Comparison of ENCODE assay signal across 16 cellular contexts in the genomic region with DNA sequence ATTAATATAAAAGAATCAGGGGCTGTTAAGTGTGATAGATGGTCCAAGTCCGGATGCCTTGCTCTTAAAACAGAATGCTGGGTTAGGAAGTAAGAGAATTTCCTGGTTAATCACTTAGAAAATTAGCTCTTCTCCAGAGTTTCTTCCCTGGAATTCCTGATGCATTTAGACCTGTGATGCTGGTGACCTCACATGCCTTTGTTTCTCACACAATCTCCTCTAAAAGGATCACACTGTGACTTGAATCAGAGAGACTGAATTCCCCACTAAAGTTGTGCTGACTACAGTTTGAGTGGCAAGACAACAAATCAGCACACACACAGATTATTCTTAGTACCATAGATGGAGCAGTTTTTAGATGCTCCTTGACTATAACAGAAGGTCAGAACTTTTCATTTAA. TPM values are rescaled to one million over a fixed set of nuclear protein-coding genes. Genes with fewer than 3 reads are reported as not detected.
DNase-seq lines count a peak whose midpoint lies in the region; ATAC-seq and TF ChIP-seq lines count a peak whose summit lies in the region.
"Had no signal": no experiment of that assay in that cellular context is flagged by ENCODE, and none has a peak within 500 bp of the region (broad histone marks: within the 10 kb centered on the region; RNA-seq: fewer than 3 reads in every experiment).

No MANE protein-coding gene starts in this region.

- peak overlapping the region; percentile 30 for H3K9ac ChIP-seq in endodermal cell (ENCODE audit: extremely low read depth, low read length, poor library complexity, severe bottlenecking)
- H3K9ac ChIP-seq in neural progenitor cell, result no peak overlapping the region

- peak overlapping the region; percentile 65 for H3K4me2 ChIP-seq in neural progenitor cell

- H3K27me3 ChIP-seq in endodermal cell (ENCODE audit: control insufficient read depth, insufficient read depth, low read length, poor library complexity, severe bottlenecking), result no peaks in the 10 kb centered on the region
- peaks cover 4% of the 10 kb centered on the region for H3K27me3 ChIP-seq in neural progenitor cell
- no peaks in the 10 kb centered on the region for H3K27me3 ChIP-seq in tibial nerve

- H4K20me1 ChIP-seq in neural progenitor cell (ENCODE audit: low read depth), result no peaks in the 10 kb centered on the region

- H3K4me1 ChIP-seq in endodermal cell (ENCODE audit: control insufficient read depth, insufficient read depth, low read length) (no peaks in the 10 kb centered on the region), neural progenitor cell (peaks cover 22% of the 10 kb centered on the region), tibial nerve (peaks cover 0 to 12% (median 0%) of the 10 kb centered on the region in 4 donors)

- no peak for TF ChIP-seq POLR2A in tibial nerve (IDR thresholded peaks at IDR 0.05)

- peak overlapping the region; percentile 23 for H2AFZ ChIP-seq in neural progenitor cell (replicated peaks)

- H3K4me3 ChIP-seq in endodermal cell (ENCODE audit: low read length) (no peak overlapping the region), neural progenitor cell (no peak overlapping the region), tibial nerve (no peak overlapping the region)

- no peak overlapping the region for H3K27ac ChIP-seq in endodermal cell (ENCODE audit: low read depth, low read length)
- peak overlapping the region; percentile 42 for H3K27ac ChIP-seq in neural progenitor cell
- no peak overlapping the region for H3K27ac ChIP-seq in tibial nerve
- H3K27ac ChIP-seq: 22Rv1 had no signal

- H3K4me1 Mint-ChIP-seq in endodermal cell (peaks cover 10% of the 10 kb centered on the region), neural progenitor cell (peaks cover 21% of the 10 kb centered on the region)

- H3F3A ChIP-seq in neural progenitor cell (ENCODE audit: low read depth), result peaks cover 13% of the 10 kb centered on the region

- H3K36me3 Mint-ChIP-seq in endodermal cell (ENCODE audit: low read depth) (no peaks in the 10 kb centered on the region), neural progenitor cell (no peaks in the 10 kb centered on the region)
- H3K36me3 Mint-ChIP-seq: CD14-positive monocyte, IgD-negative memory B cell had no signal

- TF ChIP-seq CTCF in endodermal cell (conservative IDR thresholded peaks at IDR 0.05) (no peak), neural progenitor cell (IDR thresholded peaks at IDR 0.05) (no peak), tibial nerve (IDR thresholded peaks at IDR 0.05) (no peak)

- H3K9me3 ChIP-seq in endodermal cell (ENCODE audit: control insufficient read depth, low read length) (no peaks in the 10 kb centered on the region), neural progenitor cell (ENCODE audit: low read depth) (no peaks in the 10 kb centered on the region), tibial nerve (no peaks in the 10 kb centered on the region)

- H3K27me3 Mint-ChIP-seq in endodermal cell (ENCODE audit: insufficient read depth) (peaks cover 3% of the 10 kb centered on the region), neural progenitor cell (ENCODE audit: insufficient read depth, low read depth) (no peaks in the 10 kb centered on the region)
- H3K27me3 Mint-ChIP-seq: IgD-negative memory B cell had no signal

- H3K9me3 Mint-ChIP-seq in endodermal cell (no peaks in the 10 kb centered on the region), neural progenitor cell (no peaks in the 10 kb centered on the region)
- H3K9me3 Mint-ChIP-seq: CD14-positive monocyte; CD8-positive, alpha-beta T cell; IgD-negative memory B cell had no signal

- H3K36me3 ChIP-seq in endodermal cell (ENCODE audit: control insufficient read depth, insufficient read depth, low read length) (no peaks in the 10 kb centered on the region), neural progenitor cell (no peaks in the 10 kb centered on the region), tibial nerve (no peaks in the 10 kb centered on the region)

- H3K27ac Mint-ChIP-seq in endodermal cell (peak overlapping the region; percentile 54), neural progenitor cell (peak overlapping the region; percentile 84)
- H3K27ac Mint-ChIP-seq: CD8-positive, alpha-beta T cell; IgD-negative memory B cell had no signal

- 50 to 86% methylated on average over 1 of the region's 1 CpG for WGBS in endodermal cell (ENCODE audit: insufficient coverage in 1 of 2, insufficient read length in 1 of 2), 2 experiments
- WGBS in tibial nerve, 2 donors, result 43 to 47% methylated on average over 1 of the region's 1 CpG

- DNase-seq in NCI-H82 (lab: John Stamatoyannopoulos, UW) (peak; percentile 30), NCI-H82 treated with DMSO at 0.1 percent for 48 hours (lab: John Stamatoyannopoulos, UW; ENCODE audit: unreplicated experiment) (no peak), endodermal cell (no peak), neural progenitor cell (ENCODE audit: low spot score) (peak; percentile 75), tibial nerve (ENCODE audit: low spot score in 2 of 2) (no peak)
- DNase-seq: CD8-positive, alpha-beta T cell; COR-L47; DMS53; GF-D8 had no signal

- no peak for TF ChIP-seq EP300 in tibial nerve (IDR thresholded peaks at IDR 0.05)

- no peaks in the 10 kb centered on the region for H3K79me2 ChIP-seq in neural progenitor cell (ENCODE audit: low read depth)

- ATAC-seq in GM21619 (IDR thresholded peaks at IDR 0.05; ENCODE audit: unreplicated experiment) (no peak), GM19328 (IDR thresholded peaks at IDR 0.05; ENCODE audit: unreplicated experiment) (no peak), GM21825 (IDR thresholded peaks at IDR 0.05; ENCODE audit: unreplicated experiment) (no peak)
- ATAC-seq: CD8-positive, alpha-beta T cell had no signal

- no peak overlapping the region for H3K4me3 Mint-ChIP-seq in endodermal cell
- H3K4me3 Mint-ChIP-seq in neural progenitor cell, result no peak overlapping the region
- H3K4me3 Mint-ChIP-seq: CD8-positive, alpha-beta T cell; IgD-negative memory B cell had no signal

RNA-seq across cellular contexts. Expression of a gene that starts 4.4 kb away (rescaled TPM):
- total RNA-seq in endodermal cell (1 to 10 TPM; 3.2 to 4.1 TPM), neural progenitor cell (ENCODE audit: low replicate concordance) (0.50 TPM in 1 of 2 replicates, not detected in the other), tibial nerve (under 1 TPM; under 0.01 to 0.66 (median 0.50) TPM)
- polyA plus RNA-seq in endodermal cell (2013, experiment 1 of 2), result 4.1 TPM
- polyA plus RNA-seq in endodermal cell (2013, experiment 2 of 2), result 3.4 TPM
- polyA plus RNA-seq: BJ had no signal

Comparison
In these comparisons a context has a peak if more than half of its experiments do, and no peak if none do; other contexts are left out.
1. DNase-seq: peak in NCI-H82 (single experiment) and neural progenitor cell (single experiment); none in NCI-H82 treated with DMSO at 0.1 percent for 48 hours (single experiment), endodermal cell (single experiment) and tibial nerve (0 of 2).